ENCODE assay signal across 8 cellular contexts in the genomic region with DNA sequence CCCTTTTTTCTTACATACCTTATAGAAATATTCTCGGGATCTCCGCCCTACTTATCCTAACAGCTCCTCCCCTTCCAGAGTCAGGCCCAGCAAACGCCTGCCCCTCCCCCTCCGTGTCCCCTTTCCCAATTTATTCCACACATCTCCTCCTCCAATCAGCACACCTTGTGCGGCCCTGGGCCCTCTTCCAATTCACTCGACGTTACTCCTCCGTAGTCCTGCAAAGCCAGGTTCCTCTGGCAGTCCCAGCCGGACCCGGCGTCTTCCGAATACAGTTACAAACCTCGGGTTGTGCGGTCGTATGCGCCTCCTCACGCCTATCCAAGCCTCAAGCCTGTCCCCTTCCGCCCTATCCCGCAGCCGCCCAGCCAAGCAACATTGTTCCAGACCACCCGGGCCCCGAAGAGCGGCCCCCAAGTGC. TPM values are rescaled to one million over a fixed set of nuclear protein-coding genes. Genes with fewer than 3 reads are reported as not detected.
DNase-seq lines count a peak whose midpoint lies in the region; ATAC-seq, FAIRE-seq and TF ChIP-seq lines count a peak whose summit lies in the region.

No MANE protein-coding gene starts in this region.

- H3K9me3 ChIP-seq in duodenal mucosa (ENCODE audit: control insufficient read depth in 1 of 2, low read length in 2 of 2): no peaks in the 10 kb centered on the region

- H3K27me3 ChIP-seq in duodenal mucosa (ENCODE audit: control insufficient read depth in 1 of 2, insufficient read depth in 2 of 2, low read length in 2 of 2): no peaks in the 10 kb centered on the region

- H3K36me3 Mint-ChIP-seq in memory B cell: peaks cover 2% of the 10 kb centered on the region
- peaks cover 5% of the 10 kb centered on the region for H3K36me3 Mint-ChIP-seq in type B pancreatic cell

- no peak for FAIRE-seq in RCC 7860 (lab: Jason Lieb, UNC)

- H3K9me3 Mint-ChIP-seq in memory B cell (no peaks in the 10 kb centered on the region), type B pancreatic cell (no peaks in the 10 kb centered on the region)

- H3K27me3 Mint-ChIP-seq in memory B cell: no peaks in the 10 kb centered on the region
- no peaks in the 10 kb centered on the region for H3K27me3 Mint-ChIP-seq in type B pancreatic cell

- peaks cover 13% of the 10 kb centered on the region for H3K4me1 Mint-ChIP-seq in memory B cell
- H3K4me1 Mint-ChIP-seq in type B pancreatic cell (ENCODE audit: unreplicated experiment): peaks cover 17% of the 10 kb centered on the region

- H3K4me1 ChIP-seq in duodenal mucosa (ENCODE audit: control insufficient read depth in 1 of 2, insufficient read depth in 2 of 2, low read length in 2 of 2): peaks cover 6% of the 10 kb centered on the region in 2 donors

- peak overlapping the region; percentile 85 for H3K4me3 Mint-ChIP-seq in memory B cell
- H3K4me3 Mint-ChIP-seq in type B pancreatic cell: peak overlapping the region; percentile 99

- no peak for TF ChIP-seq CTCF in type B pancreatic cell (conservative IDR thresholded peaks at IDR 0.05)

- H3K36me3 ChIP-seq in duodenal mucosa (ENCODE audit: control insufficient read depth in 1 of 2, insufficient read depth in 2 of 2, low read length in 2 of 2): no peaks in the 10 kb centered on the region

- peak overlapping the region; percentile 50 for H3K27ac ChIP-seq in duodenal mucosa (ENCODE audit: low read depth, low read length)

- ATAC-seq in HG03460 (IDR thresholded peaks at IDR 0.05; ENCODE audit: unreplicated experiment): peak; percentile 11
- no peak for ATAC-seq in memory B cell (ENCODE audit: low read depth)
- no peak for ATAC-seq in HG02798 (IDR thresholded peaks at IDR 0.05; ENCODE audit: poor library complexity, unreplicated experiment)

- H3K9ac ChIP-seq in duodenal mucosa (ENCODE audit: low read depth in 1 of 2, low read length in 2 of 2): peak overlapping the region; percentile 39 to 66

- DNase-seq in DMS114 treated with DMSO at 0.1 percent for 48 hours (lab: John Stamatoyannopoulos, UW; ENCODE audit: unreplicated experiment): peak; percentile 52
- DNase-seq in RCC 7860 (ENCODE audit: low spot score): peak; percentile 24
- DNase-seq in memory B cell (ENCODE audit: low spot score in 2 of 2): no peak
- DNase-seq in type B pancreatic cell (ENCODE audit: extremely low spot score, unreplicated experiment): peak; percentile 73
- DNase-seq in stimulated activated CD4-positive, alpha-beta T cell treated with anti-CD3 and anti-CD28 coated beads, Interleukin-12 subunit alpha, Interleukin-12 subunit beta, amount 100 ng/mL, for 4 hours: no peak

- peak overlapping the region; percentile 82 for H3K27ac Mint-ChIP-seq in memory B cell
- peak overlapping the region; percentile 67 for H3K27ac Mint-ChIP-seq in type B pancreatic cell

- peak overlapping the region; percentile 81 to 85 for H3K4me3 ChIP-seq in duodenal mucosa (ENCODE audit: low read depth in 1 of 2, low read length in 2 of 2)

RNA-seq across cellular contexts. Expression of a gene that starts 0.7 kb away (rescaled TPM):
- total RNA-seq in type B pancreatic cell (ENCODE audit: low replicate concordance): 72.8 and 154 TPM in 2 replicates

RNA-seq across cellular contexts. Expression of a gene that starts 7.0 kb away (rescaled TPM):
- total RNA-seq in type B pancreatic cell (ENCODE audit: low replicate concordance): 16.2 and 19.1 TPM in 2 replicates

RNA-seq across cellular contexts. Expression of a gene that starts 52.4 kb away (rescaled TPM):
- total RNA-seq in type B pancreatic cell (ENCODE audit: low replicate concordance): 99.1 and 111 TPM in 2 replicates

Comparison
In these comparisons a context has a peak if more than half of its experiments do, and no peak if none do; other contexts are left out.
1. DNase-seq: peak in DMS114 treated with DMSO at 0.1 percent for 48 hours (single experiment), RCC 7860 (single experiment) and type B pancreatic cell (single experiment); none in memory B cell (0 of 2) and stimulated activated CD4-positive, alpha-beta T cell treated with anti-CD3 and anti-CD28 coated beads, Interleukin-12 subunit alpha, Interleukin-12 subunit beta, amount 100 ng/mL, for 4 hours (single experiment).